Comparison of ENCODE assay signal across 17 cellular contexts in the genomic region with DNA sequence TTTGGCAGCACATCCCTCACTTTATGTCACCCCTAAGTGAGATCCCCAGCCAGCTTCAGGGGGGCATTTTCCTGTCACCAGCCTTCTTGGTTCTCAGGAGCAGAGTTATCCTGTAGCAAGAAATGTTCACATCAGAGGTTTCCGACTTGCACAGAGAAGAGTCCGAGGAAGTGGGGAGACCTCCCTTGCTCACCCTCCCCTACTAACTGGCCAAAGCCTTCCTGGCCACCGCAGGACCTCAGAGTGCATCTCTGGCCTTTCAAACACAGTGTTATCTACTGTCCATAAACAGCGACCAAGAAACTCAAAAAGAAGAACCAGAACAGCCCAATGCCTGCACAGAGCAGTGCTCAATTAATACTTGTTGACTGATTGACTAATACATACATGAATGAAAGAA.
"Had no signal": no experiment of that assay in that cellular context is flagged by ENCODE, and none has a peak within 500 bp of the region (broad histone marks: within the 10 kb centered on the region; RNA-seq: fewer than 3 reads in every experiment).

No MANE protein-coding gene starts in this region.

- H3K4me3 ChIP-seq: lung, upper lobe of left lung had no signal

- H3K27me3 ChIP-seq: upper lobe of left lung had no signal

- H3K9me3 ChIP-seq: upper lobe of left lung had no signal

- FAIRE-seq: colon had no signal

- H3K4me1 Mint-ChIP-seq: activated CD4-positive, alpha-beta T cell treated with anti-CD3 and anti-CD28 coated beads, Interleukin-2, amount 10 ng/mL, durations not matched to agents 24 days and 14 days had no signal

- H3K36me3 ChIP-seq: upper lobe of left lung had no signal

- DNase-seq: activated B cell treated with CpG ODN at 0.5 μM for 24 hours; activated CD4-positive, alpha-beta T cell treated with anti-CD3 and anti-CD28 coated beads, Interleukin-2, amount 10 ng/mL, durations not matched to agents 24 days and 14 days; activated CD8-positive, alpha-beta T cell treated with anti-CD3 and anti-CD28 coated beads, Interleukin-2, amount 10 ng/mL, durations not matched to agents 7 days and 5 days; activated naive CD4-positive, alpha-beta T cell; activated naive CD8-positive, alpha-beta T cell treated with anti-CD3 and anti-CD28 coated beads, Interleukin-2, amount 50 U/mL, for 24 hours; activated T-cell treated with anti-CD3 and anti-CD28 coated beads for 4 hours; erythroblast; hypothalamus; natural killer cell; posterior cingulate gyrus; stimulated activated CD4-positive, alpha-beta T cell treated with anti-CD3 and anti-CD28 coated beads, Interleukin-15, amount 100 ng/mL, for 24 hours; stimulated activated CD4-positive, alpha-beta T cell treated with anti-CD3 and anti-CD28 coated beads, Interleukin-4, amount 100 ng/mL, for 24 hours; stimulated activated naive CD4-positive, alpha-beta T cell; SW 1271; upper lobe of left lung had no signal

- H3K36me3 Mint-ChIP-seq: natural killer cell had no signal

- H3K27ac Mint-ChIP-seq: activated B cell treated with CpG ODN at 0.5 μM for 24 hours; activated CD4-positive, alpha-beta T cell treated with anti-CD3 and anti-CD28 coated beads, Interleukin-2, amount 10 ng/mL, durations not matched to agents 24 days and 14 days; activated CD8-positive, alpha-beta T cell treated with anti-CD3 and anti-CD28 coated beads, Interleukin-2, amount 10 ng/mL, durations not matched to agents 7 days and 5 days; activated naive CD8-positive, alpha-beta T cell treated with anti-CD3 and anti-CD28 coated beads, Interleukin-2, amount 50 U/mL, for 24 hours; natural killer cell had no signal

- ATAC-seq: activated CD8-positive, alpha-beta T cell treated with anti-CD3 and anti-CD28 coated beads, Interleukin-2, amount 10 ng/mL, durations not matched to agents 7 days and 5 days; activated naive CD8-positive, alpha-beta T cell treated with anti-CD3 and anti-CD28 coated beads, Interleukin-2, amount 50 U/mL, for 24 hours; natural killer cell had no signal

- H3K4me3 Mint-ChIP-seq: activated B cell treated with CpG ODN at 0.5 μM for 24 hours; activated CD4-positive, alpha-beta T cell treated with anti-CD3 and anti-CD28 coated beads, Interleukin-2, amount 10 ng/mL, durations not matched to agents 24 days and 14 days; activated CD8-positive, alpha-beta T cell treated with anti-CD3 and anti-CD28 coated beads, Interleukin-2, amount 10 ng/mL, durations not matched to agents 7 days and 5 days; activated naive CD8-positive, alpha-beta T cell treated with anti-CD3 and anti-CD28 coated beads, Interleukin-2, amount 50 U/mL, for 24 hours; natural killer cell had no signal

- H3K9me3 Mint-ChIP-seq: activated B cell treated with CpG ODN at 0.5 μM for 24 hours; activated CD4-positive, alpha-beta T cell treated with anti-CD3 and anti-CD28 coated beads, Interleukin-2, amount 10 ng/mL, durations not matched to agents 24 days and 14 days; activated naive CD8-positive, alpha-beta T cell treated with anti-CD3 and anti-CD28 coated beads, Interleukin-2, amount 50 U/mL, for 24 hours; natural killer cell had no signal
